8 cellular contexts compared by ENCODE assay signal in the genomic region with DNA sequence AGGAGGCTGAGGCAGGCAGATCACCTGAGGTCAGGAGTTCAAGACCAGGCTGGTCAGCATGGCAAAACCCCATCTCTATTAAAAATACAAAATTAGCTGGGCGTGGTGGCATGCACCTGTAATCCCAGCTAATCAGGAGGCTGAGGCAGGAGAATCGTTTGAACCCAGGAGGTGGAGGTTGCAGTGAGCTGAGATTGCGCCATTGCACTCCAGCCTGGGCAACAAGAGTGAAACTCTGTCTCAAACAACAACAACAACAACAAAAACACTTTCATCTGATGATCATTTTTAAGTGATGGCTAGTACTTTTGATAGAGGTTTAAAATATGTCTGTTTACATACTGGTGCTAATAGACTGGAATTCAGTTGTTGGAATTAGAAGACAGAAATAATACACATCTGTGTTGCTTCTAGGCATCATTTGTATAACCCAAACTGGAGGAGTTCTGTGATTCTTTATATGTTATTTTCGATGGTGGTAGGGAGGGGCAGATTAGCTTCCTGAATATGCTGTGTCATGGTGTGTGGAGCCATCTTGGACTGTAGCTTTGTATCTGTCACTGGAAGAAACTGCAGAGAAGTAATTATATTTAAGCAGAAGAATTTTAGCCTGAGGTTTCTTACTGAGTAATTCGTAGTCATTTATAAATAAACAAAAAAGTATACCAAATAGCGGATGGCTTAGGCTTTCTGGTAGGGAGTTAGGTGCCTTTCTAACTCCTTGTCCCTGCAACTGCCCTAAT. TPM values are rescaled to one million over a fixed set of nuclear protein-coding genes. Genes with fewer than 3 reads are reported as not detected.
DNase-seq lines count a peak whose midpoint lies in the region; ATAC-seq and TF ChIP-seq lines count a peak whose summit lies in the region.
"Not testable (repeated sequence)": the region's sequence is repeated elsewhere in the genome, so short reads cannot be mapped to it uniquely, and the experiment has no call there.

No MANE protein-coding gene starts in this region.

- CTCF ChIA-PET in HEK293 (lab: Yijun Ruan, JAX): interaction anchor here (0.5 to 1.5 kb wide), 4 partner anchors 29 to 114 kb away, joined by 3 to 4 read pairs (median 3); no protein-coding TSS in a partner anchor
- CTCF ChIA-PET in activated CD8-positive, alpha-beta T cell treated with anti-CD3 and anti-CD28 coated beads for 36 hours (lab: Charles Lee): interaction anchor here (2.0 kb wide), 1 partner anchor 78 kb away, joined by 5 read pairs; no protein-coding TSS in a partner anchor

- not testable (repeated sequence) for H2BK12ac ChIP-seq in mesenchymal stem cell (ENCODE audit: low read length in 2 of 2)

- H4K8ac ChIP-seq in mesenchymal stem cell (ENCODE audit: low read length): not testable (repeated sequence)

- H4K91ac ChIP-seq in mesenchymal stem cell (ENCODE audit: low read length): not testable (repeated sequence)

- TF ChIP-seq CTCF in HEK293 (tag by site-specific recombination; IDR thresholded peaks at IDR 0.05); activated CD8-positive, alpha-beta T cell treated with anti-CD3 and anti-CD28 coated beads for 36 hours (IDR thresholded peaks at IDR 0.05); fibroblast of villous mesenchyme (IDR thresholded peaks at IDR 0.05; ENCODE audit: insufficient read depth, low read depth, low read length); spleen (IDR thresholded peaks at IDR 0.05 in 8 of 11, conservative IDR thresholded peaks at IDR 0.05 in 3 of 11): not testable (repeated sequence)

- not testable (repeated sequence) for H3K9me3 ChIP-seq in HEK293 (ENCODE audit: control insufficient read depth, insufficient read depth, low read depth, low read length); mesenchymal stem cell (ENCODE audit: control insufficient read depth, low read length); spleen

- DNase-seq in AG08396 (ENCODE audit: low spot score): peak; percentile 52
- peak; percentile 74 for DNase-seq in OCI-M1 (lab: John Stamatoyannopoulos, UW)
- not testable (repeated sequence) for DNase-seq in activated CD8-positive, alpha-beta T cell treated with anti-CD3 and anti-CD28 coated beads for 36 hours; central memory CD8-positive, alpha-beta T cell (ENCODE audit: low spot score in 2 of 2); spleen
- DNase-seq in fibroblast of villous mesenchyme (ENCODE audit: low read depth): peak; percentile 89
- DNase-seq in mesenchymal stem cell: peak; percentile 78

- not testable (repeated sequence) for H3K23ac ChIP-seq in mesenchymal stem cell (ENCODE audit: low read length in 2 of 2)

- POLR2A ChIA-PET in HEK293 (lab: Yijun Ruan, JAX): not testable (repeated sequence)
- POLR2A ChIA-PET in activated CD8-positive, alpha-beta T cell treated with anti-CD3 and anti-CD28 coated beads for 36 hours (lab: Charles Lee): interaction anchor here (0.5 to 1.2 kb wide), 2 partner anchors 9 to 44 kb away, joined by 3 to 4 read pairs; no protein-coding TSS in a partner anchor

- H2BK5ac ChIP-seq in mesenchymal stem cell (ENCODE audit: low read depth, low read length, poor library complexity, severe bottlenecking): not testable (repeated sequence)

- H3K4me1 ChIP-seq in HEK293 (ENCODE audit: control insufficient read depth, insufficient read depth, low read length); mesenchymal stem cell (ENCODE audit: control insufficient read depth, insufficient read depth, low read depth, low read length): not testable (repeated sequence)
- peaks cover 4 to 85% (median 25%) of the 10 kb centered on the region in 6 donors for H3K4me1 ChIP-seq in spleen

- not testable (repeated sequence) for H2BK15ac ChIP-seq in mesenchymal stem cell (ENCODE audit: low read depth, poor library complexity, severe bottlenecking)

- H3K36me3 ChIP-seq in HEK293 (ENCODE audit: control insufficient read depth in 2 of 2, insufficient read depth in 1 of 2, low read length in 2 of 2) (peaks cover 26 to 41% of the 10 kb centered on the region in 2 experiments; a peak in 2 of 3 replicates), spleen (peaks cover 0 to 47% (median 0%) of the 10 kb centered on the region in 6 donors)
- H3K36me3 ChIP-seq in mesenchymal stem cell (ENCODE audit: control insufficient read depth in 1 of 2, insufficient read depth in 2 of 2, low read depth in 1 of 2, low read length in 2 of 2): not testable (repeated sequence)

- not testable (repeated sequence) for H3K4me3 Mint-ChIP-seq in activated CD8-positive, alpha-beta T cell treated with anti-CD3 and anti-CD28 coated beads for 36 hours; central memory CD8-positive, alpha-beta T cell

- not testable (repeated sequence) for TF ChIP-seq POLR2A in spleen (IDR thresholded peaks at IDR 0.05)

- H2AFZ ChIP-seq in mesenchymal stem cell (ENCODE audit: low read depth, low read length): not testable (repeated sequence)

- H3K4me3 ChIP-seq in HEK293 (ENCODE audit: low read depth, low read length); fibroblast of villous mesenchyme (ENCODE audit: low read depth, low read length); mesenchymal stem cell (ENCODE audit: insufficient read depth in 1 of 2, low read depth in 1 of 2, low read length in 2 of 2); spleen: not testable (repeated sequence)

- peak overlapping the region; percentile 18 for H3K9ac ChIP-seq in mesenchymal stem cell (ENCODE audit: low read length)

- peak overlapping the region; percentile 19 for H2BK120ac ChIP-seq in mesenchymal stem cell (ENCODE audit: low read depth, low read length)

- H3K27ac Mint-ChIP-seq in activated CD8-positive, alpha-beta T cell treated with anti-CD3 and anti-CD28 coated beads for 36 hours: peak overlapping the region; percentile 64
- peak overlapping the region; percentile 68 for H3K27ac Mint-ChIP-seq in central memory CD8-positive, alpha-beta T cell (ENCODE audit: low read depth)

- peak overlapping the region in 1 of 2 experiments; percentile 57 for H3K14ac ChIP-seq in mesenchymal stem cell (ENCODE audit: low read length in 2 of 2)

- H3K79me1 ChIP-seq in mesenchymal stem cell (replicated peaks; ENCODE audit: low read length, poor library complexity, severe bottlenecking): not testable (repeated sequence)

- not testable (repeated sequence) for H3K4ac ChIP-seq in mesenchymal stem cell (ENCODE audit: low read depth in 1 of 2, low read length in 2 of 2)

- H2AK5ac ChIP-seq in mesenchymal stem cell (ENCODE audit: low read length, severe bottlenecking): not testable (repeated sequence)

- H3K27ac ChIP-seq in HEK293 (ENCODE audit: extremely low read depth, low read depth, low read length) (peak overlapping the region; percentile 4; the same call in 1 of the 2 replicates), spleen (peak overlapping the region in 6 of 8 donors; percentile 16 to 67 (median 43))
- not testable (repeated sequence) for H3K27ac ChIP-seq in mesenchymal stem cell (ENCODE audit: low read length, poor library complexity, severe bottlenecking)

- WGBS in mesenchymal stem cell: 67% methylated on average over 4 of the region's 6 CpGs
- WGBS in spleen, 5 donors: 69 to 81% (median 80%) methylated on average over 6 of the region's 6 CpGs

- peaks cover 37% of the 10 kb centered on the region for H3K4me1 Mint-ChIP-seq in activated CD8-positive, alpha-beta T cell treated with anti-CD3 and anti-CD28 coated beads for 36 hours (ENCODE audit: low read depth)
- peaks cover 29% of the 10 kb centered on the region for H3K4me1 Mint-ChIP-seq in central memory CD8-positive, alpha-beta T cell

- H3K18ac ChIP-seq in mesenchymal stem cell (ENCODE audit: low read depth in 1 of 2, low read length in 2 of 2): peak overlapping the region in 1 of 2 experiments; percentile 52

- intact Hi-C loops in activated CD8-positive, alpha-beta T cell treated with anti-CD3 and anti-CD28 coated beads for 36 hours (cut with micrococcal nuclease); spleen (cut with DNase I; ENCODE audit: low total_unique reads): not testable (repeated sequence)

- not testable (repeated sequence) for H3K27me3 Mint-ChIP-seq in activated CD8-positive, alpha-beta T cell treated with anti-CD3 and anti-CD28 coated beads for 36 hours; central memory CD8-positive, alpha-beta T cell

- peaks cover 30% of the 10 kb centered on the region for H3K36me3 Mint-ChIP-seq in activated CD8-positive, alpha-beta T cell treated with anti-CD3 and anti-CD28 coated beads for 36 hours (ENCODE audit: low read depth)
- not testable (repeated sequence) for H3K36me3 Mint-ChIP-seq in central memory CD8-positive, alpha-beta T cell (ENCODE audit: insufficient read depth)

- not testable (repeated sequence) for H3K4me2 ChIP-seq in mesenchymal stem cell (ENCODE audit: low read length, poor library complexity, severe bottlenecking)

- H3K9me3 Mint-ChIP-seq in activated CD8-positive, alpha-beta T cell treated with anti-CD3 and anti-CD28 coated beads for 36 hours; central memory CD8-positive, alpha-beta T cell: not testable (repeated sequence)

- not testable (repeated sequence) for H3K27me3 ChIP-seq in mesenchymal stem cell (ENCODE audit: control insufficient read depth in 1 of 2, insufficient read depth in 1 of 2, low read length in 2 of 2); spleen (replicated peaks in 1 of 7)

- ATAC-seq in activated CD8-positive, alpha-beta T cell treated with anti-CD3 and anti-CD28 coated beads for 36 hours; central memory CD8-positive, alpha-beta T cell (replicated peaks; ENCODE audit: extremely low read depth, poor library complexity, severe bottlenecking): not testable (repeated sequence)

TF ChIP-seq in HEK293, 187 proteins besides CTCF, POLR2A, EP300 and RAD21 (continues in another document):
- 0 out of 2 replicates have a peak, but pooled peaks have one; percentile 15 for TF ChIP-seq ZBTB8A (tag by site-specific recombination; IDR thresholded peaks at IDR 0.05)

RNA-seq across cellular contexts. Expression of a gene that starts 45.5 kb away (rescaled TPM):
- total RNA-seq in activated CD8-positive, alpha-beta T cell treated with anti-CD3 and anti-CD28 coated beads for 36 hours: 10 to 100 TPM; 59.8 to 60.3 TPM
- total RNA-seq in fibroblast of villous mesenchyme: 25.4 and 30.2 TPM in 2 replicates
- polyA plus RNA-seq in mesenchymal stem cell (2013, experiment 1 of 2): 14.6 TPM
- 12.1 TPM for polyA plus RNA-seq in mesenchymal stem cell (2013, experiment 2 of 2)
- 10 to 100 TPM; 54.1 to 75.9 (median 63.0) TPM for total RNA-seq in spleen
- 10 to 100 TPM in 1 of 3 donors, 1 to 10 TPM in 2; 8.0 to 14.1 (median 9.3) TPM for polyA plus RNA-seq in spleen
